ENCODE assay signal across 1 cellular context in the genomic region with DNA sequence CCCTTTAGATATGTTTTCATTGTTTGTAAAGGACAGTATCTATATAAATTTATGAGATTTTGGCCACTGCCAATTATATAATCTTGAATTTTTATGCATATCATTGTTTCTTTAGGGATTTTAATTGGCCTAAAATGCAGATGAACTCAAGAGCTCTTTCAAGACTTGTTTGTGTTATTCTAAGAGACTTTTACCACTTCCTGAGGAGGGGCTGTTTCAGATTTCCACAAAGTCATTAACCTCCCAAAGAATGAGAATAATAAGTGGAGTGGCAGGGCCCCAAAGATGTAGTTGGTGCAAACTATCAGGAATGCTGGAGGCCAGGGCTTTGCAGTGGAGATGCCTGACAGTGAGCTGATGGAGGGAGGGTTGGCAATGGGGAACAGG.
TF ChIP-seq lines count a peak whose summit lies in the region.

No MANE protein-coding gene starts in this region.

TF ChIP-seq in GM23338, 12 proteins besides CTCF, POLR2A, EP300 and RAD21:
- TF ChIP-seq ZNF331 (CRISPR knock-in tag; IDR thresholded peaks at IDR 0.05; ENCODE audit: low read depth): no peak
- no peak for TF ChIP-seq EZH2 (IDR thresholded peaks at IDR 0.05; ENCODE audit: low read depth, unreplicated experiment)
- TF ChIP-seq CREB1 (CRISPR knock-in tag; IDR thresholded peaks at IDR 0.05; ENCODE audit: low read depth): no peak
- TF ChIP-seq, protein P1, sequence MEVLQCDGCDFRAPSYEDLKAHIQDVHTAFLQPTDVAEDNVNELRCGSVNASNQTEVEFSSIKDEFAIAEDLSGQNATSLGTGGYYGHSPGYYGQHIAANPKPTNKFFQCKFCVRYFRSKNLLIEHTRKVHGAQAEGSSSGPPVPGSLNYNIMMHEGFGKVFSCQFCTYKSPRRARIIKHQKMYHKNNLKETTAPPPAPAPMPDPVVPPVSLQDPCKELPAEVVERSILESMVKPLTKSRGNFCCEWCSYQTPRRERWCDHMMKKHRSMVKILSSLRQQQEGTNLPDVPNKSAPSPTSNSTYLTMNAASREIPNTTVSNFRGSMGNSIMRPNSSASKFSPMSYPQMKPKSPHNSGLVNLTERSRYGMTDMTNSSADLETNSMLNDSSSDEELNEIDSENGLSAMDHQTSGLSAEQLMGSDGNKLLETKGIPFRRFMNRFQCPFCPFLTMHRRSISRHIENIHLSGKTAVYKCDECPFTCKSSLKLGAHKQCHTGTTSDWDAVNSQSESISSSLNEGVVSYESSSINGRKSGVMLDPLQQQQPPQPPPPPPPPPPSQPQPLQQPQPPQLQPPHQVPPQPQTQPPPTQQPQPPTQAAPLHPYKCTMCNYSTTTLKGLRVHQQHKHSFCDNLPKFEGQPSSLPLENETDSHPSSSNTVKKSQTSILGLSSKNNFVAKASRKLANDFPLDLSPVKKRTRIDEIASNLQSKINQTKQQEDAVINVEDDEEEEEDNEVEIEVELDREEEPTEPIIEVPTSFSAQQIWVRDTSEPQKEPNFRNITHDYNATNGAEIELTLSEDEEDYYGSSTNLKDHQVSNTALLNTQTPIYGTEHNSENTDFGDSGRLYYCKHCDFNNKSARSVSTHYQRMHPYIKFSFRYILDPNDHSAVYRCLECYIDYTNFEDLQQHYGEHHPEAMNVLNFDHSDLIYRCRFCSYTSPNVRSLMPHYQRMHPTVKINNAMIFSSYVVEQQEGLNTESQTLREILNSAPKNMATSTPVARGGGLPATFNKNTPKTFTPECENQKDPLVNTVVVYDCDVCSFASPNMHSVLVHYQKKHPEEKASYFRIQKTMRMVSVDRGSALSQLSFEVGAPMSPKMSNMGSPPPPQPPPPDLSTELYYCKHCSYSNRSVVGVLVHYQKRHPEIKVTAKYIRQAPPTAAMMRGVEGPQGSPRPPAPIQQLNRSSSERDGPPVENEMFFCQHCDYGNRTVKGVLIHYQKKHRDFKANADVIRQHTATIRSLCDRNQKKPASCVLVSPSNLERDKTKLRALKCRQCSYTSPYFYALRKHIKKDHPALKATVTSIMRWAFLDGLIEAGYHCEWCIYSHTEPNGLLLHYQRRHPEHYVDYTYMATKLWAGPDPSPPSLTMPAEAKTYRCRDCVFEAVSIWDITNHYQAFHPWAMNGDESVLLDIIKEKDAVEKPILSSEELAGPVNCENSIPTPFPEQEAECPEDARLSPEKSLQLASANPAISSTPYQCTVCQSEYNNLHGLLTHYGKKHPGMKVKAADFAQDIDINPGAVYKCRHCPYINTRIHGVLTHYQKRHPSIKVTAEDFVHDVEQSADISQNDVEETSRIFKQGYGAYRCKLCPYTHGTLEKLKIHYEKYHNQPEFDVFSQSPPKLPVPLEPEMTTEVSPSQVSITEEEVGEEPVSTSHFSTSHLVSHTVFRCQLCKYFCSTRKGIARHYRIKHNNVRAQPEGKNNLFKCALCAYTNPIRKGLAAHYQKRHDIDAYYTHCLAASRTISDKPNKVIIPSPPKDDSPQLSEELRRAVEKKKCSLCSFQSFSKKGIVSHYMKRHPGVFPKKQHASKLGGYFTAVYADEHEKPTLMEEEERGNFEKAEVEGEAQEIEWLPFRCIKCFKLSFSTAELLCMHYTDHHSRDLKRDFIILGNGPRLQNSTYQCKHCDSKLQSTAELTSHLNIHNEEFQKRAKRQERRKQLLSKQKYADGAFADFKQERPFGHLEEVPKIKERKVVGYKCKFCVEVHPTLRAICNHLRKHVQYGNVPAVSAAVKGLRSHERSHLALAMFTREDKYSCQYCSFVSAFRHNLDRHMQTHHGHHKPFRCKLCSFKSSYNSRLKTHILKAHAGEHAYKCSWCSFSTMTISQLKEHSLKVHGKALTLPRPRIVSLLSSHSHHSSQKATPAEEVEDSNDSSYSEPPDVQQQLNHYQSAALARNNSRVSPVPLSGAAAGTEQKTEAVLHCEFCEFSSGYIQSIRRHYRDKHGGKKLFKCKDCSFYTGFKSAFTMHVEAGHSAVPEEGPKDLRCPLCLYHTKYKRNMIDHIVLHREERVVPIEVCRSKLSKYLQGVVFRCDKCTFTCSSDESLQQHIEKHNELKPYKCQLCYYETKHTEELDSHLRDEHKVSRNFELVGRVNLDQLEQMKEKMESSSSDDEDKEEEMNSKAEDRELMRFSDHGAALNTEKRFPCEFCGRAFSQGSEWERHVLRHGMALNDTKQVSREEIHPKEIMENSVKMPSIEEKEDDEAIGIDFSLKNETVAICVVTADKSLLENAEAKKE (CRISPR knock-in tag; IDR thresholded peaks at IDR 0.05): no peak
- no peak for TF ChIP-seq POLR2AphosphoS5 (IDR thresholded peaks at IDR 0.05; ENCODE audit: low read depth)
- TF ChIP-seq JUNB (IDR thresholded peaks at IDR 0.05; ENCODE audit: unreplicated experiment): no peak
